12 cellular contexts compared by ENCODE assay signal in genomic region chr4:169243808-169244207, GRCh38. TPM values are rescaled to one million over a fixed set of nuclear protein-coding genes. Genes with fewer than 3 reads are reported as not detected.
DNase-seq lines count a peak whose midpoint lies in the region; ATAC-seq and TF ChIP-seq lines count a peak whose summit lies in the region.
"Had no signal": no experiment of that assay in that cellular context is flagged by ENCODE, and none has a peak within 500 bp of the region (broad histone marks: within the 10 kb centered on the region; RNA-seq: fewer than 3 reads in every experiment).

No MANE protein-coding gene starts in this region.

- H3K4me1 Mint-ChIP-seq in Calu3 (ENCODE audit: low read depth, unreplicated experiment) (peaks cover 31% of the 10 kb centered on the region), nephron (peaks cover 41% of the 10 kb centered on the region)
- H3K4me1 Mint-ChIP-seq: activated CD8-positive, alpha-beta memory T cell treated with anti-CD3 and anti-CD28 coated beads, Interleukin-2, amount 10 ng/mL, durations not matched to agents 7 days and 5 days; naive B cell; stimulated activated naive B cell treated with anti-CD40 and anti-IgM and Interleukin-4, amounts not matched to agents 10 μg/mL and 1 μg/mL and 100 μg/mL, for 72 hours had no signal

- peak; percentile 72 for ATAC-seq in SK-N-SH treated with all-trans-retinoic acid at 6 μM for 48 hours
- ATAC-seq in GM21526 (IDR thresholded peaks at IDR 0.05; ENCODE audit: low FRiP score, unreplicated experiment), result no peak
- ATAC-seq: activated CD8-positive, alpha-beta memory T cell treated with anti-CD3 and anti-CD28 coated beads, Interleukin-2, amount 10 ng/mL, durations not matched to agents 7 days and 5 days; stimulated activated naive B cell treated with anti-CD40 and anti-IgM and Interleukin-4, amounts not matched to agents 10 μg/mL and 1 μg/mL and 100 μg/mL, for 72 hours had no signal

- no peaks in the 10 kb centered on the region for H3K9me3 Mint-ChIP-seq in Calu3 (ENCODE audit: low read depth, unreplicated experiment)
- peaks cover 3% of the 10 kb centered on the region for H3K9me3 Mint-ChIP-seq in nephron
- H3K9me3 Mint-ChIP-seq: T-helper 2 cell treated with Interferon-gamma antibody and Interleukin-4, amounts not matched to agents 5 μg/mL and 100 μg/mL, for 36 hours had no signal

- in situ Hi-C loops in ACHN (cut with HindIII; ENCODE audit: low pct_ligation_motif_present, low pct_unique_long_range_greater_than_20kb, low sequenced_read_pairs), result no loop called here

- H3K36me3 Mint-ChIP-seq in Calu3 (ENCODE audit: insufficient read depth, unreplicated experiment) (peaks cover 52% of the 10 kb centered on the region), nephron (ENCODE audit: low read depth) (peaks cover 24% of the 10 kb centered on the region)
- H3K36me3 Mint-ChIP-seq: activated CD8-positive, alpha-beta memory T cell treated with anti-CD3 and anti-CD28 coated beads, Interleukin-2, amount 10 ng/mL, durations not matched to agents 7 days and 5 days; naive B cell had no signal

- CTCF ChIA-PET in Calu3 (lab: Charles Lee), result interaction anchor here (0.5 to 0.7 kb wide), 2 partner anchors 124 to 128 kb away, joined by 3 to 4 read pairs; no protein-coding TSS in a partner anchor

- DNase-seq in Calu3 (no peak), fibroblast of gingiva (ENCODE audit: low read depth) (peak; percentile 83), islet precursor cell (no peak), ACHN (no peak)
- DNase-seq in activated CD8-positive, alpha-beta memory T cell treated with anti-CD3 and anti-CD28 coated beads, Interleukin-2, amount 50 U/mL, for 4 hours, result no peak
- DNase-seq: activated CD8-positive, alpha-beta memory T cell treated with anti-CD3 and anti-CD28 coated beads, Interleukin-2, amount 10 ng/mL, durations not matched to agents 7 days and 5 days; naive B cell; stimulated activated naive B cell treated with anti-CD40 and anti-IgM and Interleukin-4, amounts not matched to agents 10 μg/mL and 1 μg/mL and 100 μg/mL, for 72 hours had no signal

- BruUV-seq in Calu3 (replicated peaks; lab: Mats Ljungman, UMichigan), result no TSS peak

- peak overlapping the region; percentile 55 for H3K4me3 Mint-ChIP-seq in Calu3 (ENCODE audit: low read depth, unreplicated experiment)
- H3K4me3 Mint-ChIP-seq in nephron, result peak overlapping the region in 1 of 3 experiments; percentile 22
- H3K4me3 Mint-ChIP-seq: activated CD8-positive, alpha-beta memory T cell treated with anti-CD3 and anti-CD28 coated beads, Interleukin-2, amount 10 ng/mL, durations not matched to agents 7 days and 5 days; naive B cell; stimulated activated naive B cell treated with anti-CD40 and anti-IgM and Interleukin-4, amounts not matched to agents 10 μg/mL and 1 μg/mL and 100 μg/mL, for 72 hours; T-helper 2 cell treated with Interferon-gamma antibody and Interleukin-4, amounts not matched to agents 5 μg/mL and 100 μg/mL, for 36 hours had no signal

- no peak for TF ChIP-seq CTCF in Calu3 (IDR thresholded peaks at IDR 0.05; ENCODE audit: unreplicated experiment)
- TF ChIP-seq CTCF in nephron (IDR thresholded peaks at IDR 0.05; ENCODE audit: unreplicated experiment in 3 of 3), result no peak

- H3K27me3 Mint-ChIP-seq in Calu3 (ENCODE audit: unreplicated experiment) (no peaks in the 10 kb centered on the region), nephron (ENCODE audit: low read depth) (no peaks in the 10 kb centered on the region)
- H3K27me3 Mint-ChIP-seq: naive B cell; stimulated activated naive B cell treated with anti-CD40 and anti-IgM and Interleukin-4, amounts not matched to agents 10 μg/mL and 1 μg/mL and 100 μg/mL, for 72 hours had no signal

- intact Hi-C loops in Calu3 (cut with micrococcal nuclease; ENCODE audit: unreplicated experiment), result no loop called here

- peak overlapping the region; percentile 84 for H3K27ac Mint-ChIP-seq in Calu3 (ENCODE audit: unreplicated experiment)
- peak overlapping the region; percentile 36 to 69 (median 69) for H3K27ac Mint-ChIP-seq in nephron
- H3K27ac Mint-ChIP-seq: activated CD8-positive, alpha-beta memory T cell treated with anti-CD3 and anti-CD28 coated beads, Interleukin-2, amount 10 ng/mL, durations not matched to agents 7 days and 5 days; naive B cell; stimulated activated naive B cell treated with anti-CD40 and anti-IgM and Interleukin-4, amounts not matched to agents 10 μg/mL and 1 μg/mL and 100 μg/mL, for 72 hours; T-helper 2 cell treated with Interferon-gamma antibody and Interleukin-4, amounts not matched to agents 5 μg/mL and 100 μg/mL, for 36 hours had no signal

TF ChIP-seq in SK-N-SH treated with all-trans-retinoic acid at 6 μM for 48 hours, 23 proteins besides CTCF, POLR2A, EP300 and RAD21:
- TF ChIP-seq PPARA (CRISPR knock-in tag; IDR thresholded peaks at IDR 0.05; ENCODE audit: borderline replicate concordance) (no peak), GLIS3 (CRISPR knock-in tag; IDR thresholded peaks at IDR 0.05) (no peak), ARNTL (CRISPR knock-in tag; IDR thresholded peaks at IDR 0.05; ENCODE audit: borderline replicate concordance, low read depth) (no peak), TSHZ2 (CRISPR knock-in tag; IDR thresholded peaks at IDR 0.05) (no peak), ZC3H10 (CRISPR knock-in tag; IDR thresholded peaks at IDR 0.05) (no peak), CSDC2 (CRISPR knock-in tag; IDR thresholded peaks at IDR 0.05) (no peak), ZFP3 (CRISPR knock-in tag; IDR thresholded peaks at IDR 0.05) (no peak), ZNF8 (CRISPR knock-in tag; IDR thresholded peaks at IDR 0.05) (no peak), TOX (CRISPR knock-in tag; IDR thresholded peaks at IDR 0.05; ENCODE audit: borderline replicate concordance) (no peak), ZNF565 (CRISPR knock-in tag; conservative IDR thresholded peaks at IDR 0.05; ENCODE audit: low read depth) (no peak), TCF4 (CRISPR knock-in tag; IDR thresholded peaks at IDR 0.05; ENCODE audit: borderline replicate concordance) (no peak)

RNA-seq across cellular contexts. Expression of gene SH3RF1, which starts 26.9 kb away (rescaled TPM):
- 64.6 and 70.1 TPM in 2 replicates for total RNA-seq in Calu3 (2022)
